Comparison of ENCODE assay signal across 1 cellular context in genomic region chr12:121981456-121981855, GRCh38.
TF ChIP-seq lines count a peak whose summit lies in the region.

No MANE protein-coding gene starts in this region.

TF ChIP-seq in IMR-90, 13 proteins besides CTCF, POLR2A, EP300 and RAD21 (continued from another document):
- no peak for TF ChIP-seq BHLHE40 (IDR thresholded peaks at IDR 0.05; ENCODE audit: low read depth, low read length)
- no peak for TF ChIP-seq SMC3 (IDR thresholded peaks at IDR 0.05; ENCODE audit: low read depth, low read length)
- TF ChIP-seq ELK1 (IDR thresholded peaks at IDR 0.05; ENCODE audit: borderline replicate concordance, low read depth, low read length), result no peak
- TF ChIP-seq CEBPB (IDR thresholded peaks at IDR 0.05; ENCODE audit: low read depth, low read length), result no peak
- no peak for TF ChIP-seq CHD1 (IDR thresholded peaks at IDR 0.05; ENCODE audit: low read depth, low read length)
TF ChIP-seq in IMR-90: peak in this region for 0.
